Comparison of ENCODE assay signal across 8 cellular contexts in genomic region chr17:54968259-54968953, GRCh38. TPM values are rescaled to one million over a fixed set of nuclear protein-coding genes. Genes with fewer than 3 reads are reported as not detected.
A peak's percentile ranks its signal among the peaks of the same experiment; 100 is the strongest.
DNase-seq lines count a peak whose midpoint lies in the region; ATAC-seq and TF ChIP-seq lines count a peak whose summit lies in the region.

TSS of gene COX11 (minus strand) at chr17:54968654. CDS start at chr17:54968646, 8 bp downstream.
TSS of gene STXBP4 (plus strand) at chr17:54968765. CDS start at chr17:54986220, 17,455 bp downstream.

- peak; percentile 49 for TF ChIP-seq CTCF in GM10266 (IDR thresholded peaks at IDR 0.05; ENCODE audit: control insufficient read depth, insufficient read depth, low read depth, missing control alignments)
- no peak for TF ChIP-seq CTCF in glutamatergic neuron (IDR thresholded peaks at IDR 0.05; ENCODE audit: partially characterized antibody, unreplicated experiment)
- TF ChIP-seq CTCF in omental fat pad (IDR thresholded peaks at IDR 0.05): no peak

- DNase-seq in GM10266 (ENCODE audit: extremely low spot score) (peak; percentile 86), NCI-H1048 (lab: John Stamatoyannopoulos, UW) (peak; percentile 76), SK-N-DZ (ENCODE audit: low spot score) (peak; percentile 99), glutamatergic neuron (peak; percentile 96), omental fat pad (ENCODE audit: low spot score) (peak; percentile 79)
- peak; percentile 94 for DNase-seq in activated naive CD4-positive, alpha-beta T cell treated with anti-CD3 and anti-CD28 coated beads, Interleukin-2, amount 50 U/mL, for 72 hours (ENCODE audit: low spot score in 2 of 2)

- peaks cover 7% of the 10 kb centered on the region for H3K4me1 Mint-ChIP-seq in glutamatergic neuron (ENCODE audit: low read depth, unreplicated experiment)

- no peak within 1 kb of the TSS for H3K4me3 Mint-ChIP-seq in glutamatergic neuron (ENCODE audit: unreplicated experiment)

- H3K27ac Mint-ChIP-seq in activated naive CD4-positive, alpha-beta T cell treated with anti-CD3 and anti-CD28 coated beads, Interleukin-2, amount 50 U/mL, for 72 hours: no peak within 1 kb of the TSS
- no peak within 1 kb of the TSS for H3K27ac Mint-ChIP-seq in glutamatergic neuron (ENCODE audit: unreplicated experiment)

- peak within 1 kb of the TSS; percentile 69 for H3K27ac ChIP-seq in temporal lobe (ENCODE audit: low read depth, low read length)

- peaks cover 2% of the 10 kb centered on the region for H3K27me3 Mint-ChIP-seq in glutamatergic neuron (ENCODE audit: unreplicated experiment)

- peak; percentile 94 for ATAC-seq in HG02610 (IDR thresholded peaks at IDR 0.05; ENCODE audit: unreplicated experiment)
- ATAC-seq in activated naive CD4-positive, alpha-beta T cell treated with anti-CD3 and anti-CD28 coated beads, Interleukin-2, amount 50 U/mL, for 72 hours: peak; percentile 97 to 98
- peak; percentile 94 for ATAC-seq in omental fat pad (ENCODE audit: low FRiP score)

- H3K9me3 Mint-ChIP-seq in activated naive CD4-positive, alpha-beta T cell treated with anti-CD3 and anti-CD28 coated beads, Interleukin-2, amount 50 U/mL, for 72 hours: no peaks in the 10 kb centered on the region
- H3K9me3 Mint-ChIP-seq in glutamatergic neuron (ENCODE audit: unreplicated experiment): no peaks in the 10 kb centered on the region

- peaks cover 0 to 6% of the 10 kb centered on the region in 2 donors for H3K36me3 Mint-ChIP-seq in activated naive CD4-positive, alpha-beta T cell treated with anti-CD3 and anti-CD28 coated beads, Interleukin-2, amount 50 U/mL, for 72 hours
- H3K36me3 Mint-ChIP-seq in glutamatergic neuron (ENCODE audit: unreplicated experiment): no peaks in the 10 kb centered on the region

RNA-seq across cellular contexts. Expression of gene COX11, which starts in this region (rescaled TPM):
- 113 and 129 TPM in 2 replicates for polyA plus RNA-seq in SK-N-DZ (2014; cell fraction: cytosol; rRNA removed)
- polyA plus RNA-seq in SK-N-DZ (2014; cell fraction: nucleus; rRNA removed): 118 and 132 TPM in 2 replicates
- 10 to 100 TPM; 30.0 to 40.5 TPM for total RNA-seq in activated naive CD4-positive, alpha-beta T cell treated with anti-CD3 and anti-CD28 coated beads, Interleukin-2, amount 50 U/mL, for 72 hours
- 64.4 TPM for total RNA-seq in glutamatergic neuron (ENCODE audit: unreplicated experiment)
- total RNA-seq in omental fat pad: 10 to 100 TPM; 27.9 to 52.0 (median 43.8) TPM
- total RNA-seq in temporal lobe: 62.2 TPM

RNA-seq across cellular contexts. Expression of gene STXBP4, which starts in this region (rescaled TPM):
- polyA plus RNA-seq in SK-N-DZ (2014; cell fraction: cytosol; rRNA removed): 40.3 and 47.1 TPM in 2 replicates
- polyA plus RNA-seq in SK-N-DZ (2014; cell fraction: nucleus; rRNA removed): 36.8 and 43.5 TPM in 2 replicates
- 1 to 10 TPM; 2.8 to 4.6 TPM for total RNA-seq in activated naive CD4-positive, alpha-beta T cell treated with anti-CD3 and anti-CD28 coated beads, Interleukin-2, amount 50 U/mL, for 72 hours
- total RNA-seq in glutamatergic neuron (ENCODE audit: unreplicated experiment) (17.7 TPM), omental fat pad (10 to 100 TPM; 11.2 to 19.3 (median 16.5) TPM), temporal lobe (20.2 TPM)

Comparison
In these comparisons a context has a peak if more than half of its experiments do, and no peak if none do; other contexts are left out.
1. Peak in every context shown above with its lines: DNase-seq, ATAC-seq and H3K27ac ChIP-seq.